ENCODE assay signal across 17 cellular contexts in the genomic region with DNA sequence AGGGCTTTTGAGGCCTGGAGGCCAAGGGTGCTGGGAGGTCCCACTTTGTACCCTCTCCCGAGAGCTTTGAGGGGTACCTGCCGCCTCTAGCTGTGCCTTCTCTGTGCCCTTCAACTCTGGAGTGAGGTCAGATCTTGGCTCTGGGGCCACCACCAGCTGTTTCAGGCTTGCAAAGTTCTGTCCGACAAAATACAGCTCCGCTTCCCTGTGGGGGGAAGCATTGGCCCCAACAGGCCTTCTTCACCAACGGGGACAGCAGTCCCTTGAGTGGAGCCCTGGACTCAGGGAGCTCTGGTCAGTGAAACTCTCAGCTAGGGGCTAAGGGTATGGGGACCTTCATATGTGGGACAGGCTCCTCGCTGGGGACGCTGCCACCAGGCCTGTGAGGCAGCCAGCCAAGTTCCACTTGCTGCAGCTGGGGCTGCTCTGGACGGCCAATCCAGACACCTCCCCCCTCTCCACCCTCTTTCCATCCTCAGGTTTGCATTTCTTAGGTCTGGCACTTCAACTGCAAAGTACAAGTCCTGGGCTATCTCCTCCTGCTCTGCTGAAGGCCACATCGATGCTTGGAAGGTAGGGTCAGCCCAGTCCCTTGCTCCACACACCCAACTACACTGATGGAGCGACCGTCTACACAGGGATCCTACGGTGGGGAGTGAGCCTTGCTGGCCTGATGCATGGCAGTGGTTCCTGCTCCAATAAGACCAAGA. TPM values are rescaled to one million over a fixed set of nuclear protein-coding genes. Genes with fewer than 3 reads are reported as not detected.
DNase-seq lines count a peak whose midpoint lies in the region; ATAC-seq, FAIRE-seq and TF ChIP-seq lines count a peak whose summit lies in the region.
"Had no signal": no experiment of that assay in that cellular context is flagged by ENCODE, and none has a peak within 500 bp of the region (broad histone marks: within the 10 kb centered on the region; RNA-seq: fewer than 3 reads in every experiment).

No MANE protein-coding gene starts in this region.

- H3K27ac ChIP-seq in lower lobe of right lung, result peak overlapping the region; percentile 18
- H3K27ac ChIP-seq in thoracic aorta, result no peak overlapping the region
- H3K27ac ChIP-seq: brain microvascular endothelial cell had no signal

- no peaks in the 10 kb centered on the region for H3K27me3 ChIP-seq in adipocyte (replicated peaks; ENCODE audit: control insufficient read depth, insufficient read depth, low read length)
- H3K27me3 ChIP-seq in lower lobe of right lung (ENCODE audit: low read depth), result peaks cover 6% of the 10 kb centered on the region
- H3K27me3 ChIP-seq in thoracic aorta (replicated peaks; ENCODE audit: insufficient read depth), result no peaks in the 10 kb centered on the region
- H3K27me3 ChIP-seq: brain microvascular endothelial cell had no signal

- TF ChIP-seq CTCF in lower lobe of right lung (IDR thresholded peaks at IDR 0.05) (no peak), thoracic aorta (IDR thresholded peaks at IDR 0.05) (no peak), D721Med (IDR thresholded peaks at IDR 0.05; ENCODE audit: insufficient read depth, missing control alignments) (no peak)

- H3K36me3 ChIP-seq in adipocyte (ENCODE audit: control insufficient read depth, insufficient read depth, low read length, severe bottlenecking), result no peaks in the 10 kb centered on the region
- no peaks in the 10 kb centered on the region for H3K36me3 ChIP-seq in lower lobe of right lung
- no peaks in the 10 kb centered on the region for H3K36me3 ChIP-seq in thoracic aorta
- H3K36me3 ChIP-seq: brain microvascular endothelial cell had no signal

- intact Hi-C loops in lower lobe of right lung (cut with DNase I), result no loop called here

- ATAC-seq in activated CD4-positive, CD25-positive, alpha-beta regulatory T cell treated with anti-CD3 and anti-CD28 coated beads, Interleukin-2, amount 50 U/mL, for 24 hours, result no peak
- ATAC-seq in lower lobe of right lung (no peak), thoracic aorta (ENCODE audit: insufficient number of reproducible peaks, low FRiP score, low read depth) (no peak), HG02763 (IDR thresholded peaks at IDR 0.05; ENCODE audit: unreplicated experiment) (no peak)

- H3K9me3 ChIP-seq in adipocyte (ENCODE audit: control insufficient read depth, low read length) (peaks cover 1% of the 10 kb centered on the region), lower lobe of right lung (peaks cover 5% of the 10 kb centered on the region), thoracic aorta (no peaks in the 10 kb centered on the region)

- in situ Hi-C loops in ACHN (cut with HindIII; ENCODE audit: low pct_ligation_motif_present, low pct_unique_long_range_greater_than_20kb, low sequenced_read_pairs), result no loop called here

- peak overlapping the region; percentile 53 for H3K9ac ChIP-seq in adipocyte (ENCODE audit: low read length)

- no peak for FAIRE-seq in D721Med (lab: Jason Lieb, UNC)

- H3K4me3 ChIP-seq in adipocyte (ENCODE audit: low read length) (no peak overlapping the region), lower lobe of right lung (no peak overlapping the region), thoracic aorta (no peak overlapping the region)

- peak; percentile 14 for DNase-seq in activated CD4-positive, CD25-positive, alpha-beta regulatory T cell treated with anti-CD3 and anti-CD28 coated beads, Interleukin-2, amount 50 U/mL, for 72 hours
- DNase-seq in adipocyte (ENCODE audit: low read depth) (no peak), lower lobe of right lung (no peak), thoracic aorta (ENCODE audit: low spot score) (peak; percentile 0), ACHN (no peak), D721Med (ENCODE audit: insufficient read length, low spot score) (no peak)
- DNase-seq: 8988T; activated CD4-positive, alpha-beta T cell treated with anti-CD3 and anti-CD28 coated beads, Interleukin-2, amount 10 ng/mL, durations not matched to agents 24 days and 14 days; activated gamma-delta T cell treated with Interleukin-2 at 50 U/mL for 16 hours; effector CD8-positive, alpha-beta T cell; foreskin melanocyte; NCI-H1417 treated with DMSO at 0.1 percent for 48 hours; NCI-H524; stimulated activated CD4-positive, alpha-beta T cell treated with anti-CD3 and anti-CD28 coated beads, Interleukin-4, amount 100 ng/mL, for 24 hours had no signal

- H3K4me1 ChIP-seq in adipocyte (ENCODE audit: control insufficient read depth, insufficient read depth, low read length) (peaks cover 34% of the 10 kb centered on the region), lower lobe of right lung (peaks cover 23% of the 10 kb centered on the region), thoracic aorta (ENCODE audit: control insufficient read depth in 1 of 2, low read depth in 2 of 2) (peaks cover 7 to 53% of the 10 kb centered on the region in 2 donors)

RNA-seq across cellular contexts. Expression of gene C13orf46, which starts 46.8 kb away (rescaled TPM):
- 14.0 TPM for total RNA-seq in lower lobe of right lung
- total RNA-seq in thoracic aorta, result 1 to 10 TPM; 1.1 TPM

Comparison
In these comparisons a context has a peak if more than half of its experiments do, and no peak if none do; other contexts are left out.
1. DNase-seq: peak in activated CD4-positive, CD25-positive, alpha-beta regulatory T cell treated with anti-CD3 and anti-CD28 coated beads, Interleukin-2, amount 50 U/mL, for 72 hours (single experiment) and thoracic aorta (single experiment); none in adipocyte (single experiment), lower lobe of right lung (single experiment), ACHN (single experiment) and D721Med (single experiment).